ENCODE assay signal across 1 cellular context in the genomic region with DNA sequence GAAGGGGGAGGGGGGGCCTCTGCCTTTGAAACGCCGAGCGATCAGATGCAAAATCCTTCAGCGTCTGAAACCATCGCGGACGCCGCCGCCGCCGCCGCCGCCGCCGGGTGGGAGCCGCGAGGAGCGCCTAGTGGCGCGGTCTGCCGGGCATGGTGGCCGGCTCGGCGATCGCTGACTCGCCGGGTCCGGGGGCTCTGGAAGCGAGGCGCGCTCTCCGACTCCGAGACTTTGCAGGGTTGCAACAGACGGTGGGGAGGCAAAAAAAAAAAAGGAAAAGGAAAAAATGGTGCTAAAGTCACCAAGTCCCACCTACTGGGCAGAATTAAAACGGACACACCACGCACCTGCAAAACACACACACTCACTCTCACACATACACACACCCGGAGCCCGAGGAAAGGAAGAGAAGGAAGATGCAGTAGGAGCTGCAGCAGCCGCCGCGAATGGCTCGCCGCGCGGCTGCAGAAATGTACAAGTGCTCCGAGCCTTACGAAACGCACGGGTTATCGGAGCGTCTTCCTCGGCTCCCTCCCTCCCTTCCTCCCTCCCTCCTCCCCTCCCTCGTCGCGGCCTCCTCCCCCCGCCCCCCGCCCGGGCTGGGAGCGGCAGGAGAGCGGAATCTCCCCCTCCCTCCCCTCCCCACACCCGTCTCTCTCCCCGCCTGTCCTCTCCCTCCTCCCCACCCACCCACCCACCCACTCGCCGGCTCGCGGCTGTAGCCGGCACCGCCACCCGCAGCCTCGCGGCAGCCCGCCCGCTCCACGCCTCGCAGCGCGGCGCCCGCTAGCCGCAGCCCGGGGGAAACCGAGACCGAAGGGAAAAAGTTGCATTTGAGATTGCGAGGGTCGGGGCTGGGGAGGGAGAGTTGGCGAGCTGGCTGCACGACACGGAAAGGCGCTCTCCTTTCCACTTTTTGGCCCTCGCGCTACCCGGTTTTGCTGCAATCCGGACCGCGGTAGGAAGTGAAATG.
TF ChIP-seq lines count a peak whose summit lies in the region.

A gene (minus strand): TSS at position 479 of the 970 bp plus-strand sequence. CDS start 586 bp downstream, outside the sequence.

TF ChIP-seq in SK-N-SH, 30 proteins besides CTCF, POLR2A, EP300 and RAD21 (continued from another document):
- TF ChIP-seq FOXM1 (IDR thresholded peaks at IDR 0.05; ENCODE audit: low read depth), result no peak
- TF ChIP-seq RXRA (IDR thresholded peaks at IDR 0.05; ENCODE audit: borderline replicate concordance, low read depth), result no peak
